24 cellular contexts compared by ENCODE assay signal in genomic region chr6:141267420-141267819, GRCh38.
DNase-seq lines count a peak whose midpoint lies in the region; ATAC-seq and TF ChIP-seq lines count a peak whose summit lies in the region.
"Had no signal": no experiment of that assay in that cellular context is flagged by ENCODE, and none has a peak within 500 bp of the region (broad histone marks: within the 10 kb centered on the region; RNA-seq: fewer than 3 reads in every experiment).

No MANE protein-coding gene starts in this region.

- no peaks in the 10 kb centered on the region for H3K9me3 Mint-ChIP-seq in CD8-positive, alpha-beta T cell

- peaks cover 11% of the 10 kb centered on the region; the same call in 1 of the 2 replicates for H3F3A ChIP-seq in GM23248 (ENCODE audit: insufficient read depth)

- no peak overlapping the region for H3K4me2 ChIP-seq in GM23248 (ENCODE audit: unreplicated experiment)
- H3K4me2 ChIP-seq in KMS-11, result 0 out of 2 replicates have a peak overlapping the region, but pooled peaks have one; percentile 91
- H3K4me2 ChIP-seq in osteoblast (ENCODE audit: insufficient read depth, low read length), result no peak overlapping the region
- H3K4me2 ChIP-seq: BLaER1 had no signal

- H3K79me2 ChIP-seq in GM23248 (ENCODE audit: insufficient read depth), result no peaks in the 10 kb centered on the region
- H3K79me2 ChIP-seq in KMS-11 (ENCODE audit: insufficient read depth, low read depth), result no peaks in the 10 kb centered on the region
- no peaks in the 10 kb centered on the region for H3K79me2 ChIP-seq in osteoblast (ENCODE audit: insufficient read depth, low read length)

- no peaks in the 10 kb centered on the region for H3K9me3 ChIP-seq in GM23248 (ENCODE audit: low read depth)
- H3K9me3 ChIP-seq in osteoblast (ENCODE audit: low read depth, low read length), result no peaks in the 10 kb centered on the region
- H3K9me3 ChIP-seq in CD8-positive, alpha-beta T cell (ENCODE audit: low read length), result no peaks in the 10 kb centered on the region
- H3K9me3 ChIP-seq: BLaER1, HAP-1 had no signal

- H3K9me2 ChIP-seq in GM23248 (ENCODE audit: insufficient read depth), result no peaks in the 10 kb centered on the region

- H3K4me1 Mint-ChIP-seq in CD8-positive, alpha-beta T cell (ENCODE audit: low read depth), result peaks cover 2% of the 10 kb centered on the region

- H3K27me3 ChIP-seq in GM23248 (replicated peaks; ENCODE audit: insufficient read depth) (no peaks in the 10 kb centered on the region), KMS-11 (ENCODE audit: insufficient read depth, low read depth) (no peaks in the 10 kb centered on the region), osteoblast (ENCODE audit: insufficient read depth, low read length) (no peaks in the 10 kb centered on the region)
- no peaks in the 10 kb centered on the region for H3K27me3 ChIP-seq in CD8-positive, alpha-beta T cell (ENCODE audit: insufficient read depth, low read length)
- H3K27me3 ChIP-seq: BLaER1 had no signal

- H3K27ac ChIP-seq in GM23248, result no peak overlapping the region
- no peak overlapping the region for H3K27ac ChIP-seq in KMS-11
- no peak overlapping the region for H3K27ac ChIP-seq in osteoblast (ENCODE audit: low read depth, low read length)
- H3K27ac ChIP-seq in CD8-positive, alpha-beta T cell (ENCODE audit: low read depth, low read length), result no peak overlapping the region
- H3K27ac ChIP-seq: BLaER1, HL-60 had no signal

- ATAC-seq in SK-N-SH treated with all-trans-retinoic acid at 6 μM for 48 hours, result peak; percentile 49
- ATAC-seq in CD8-positive, alpha-beta T cell, result no peak
- ATAC-seq: PC-3 had no signal

- no peaks in the 10 kb centered on the region for H3K36me3 Mint-ChIP-seq in CD8-positive, alpha-beta T cell
- H3K36me3 Mint-ChIP-seq: CD4-positive, alpha-beta memory T cell had no signal

- H3K36me3 ChIP-seq in GM23248 (ENCODE audit: low read depth), result no peaks in the 10 kb centered on the region
- H3K36me3 ChIP-seq in KMS-11 (ENCODE audit: insufficient read depth), result no peaks in the 10 kb centered on the region
- no peaks in the 10 kb centered on the region for H3K36me3 ChIP-seq in osteoblast (ENCODE audit: insufficient read depth, low read length)
- no peaks in the 10 kb centered on the region for H3K36me3 ChIP-seq in CD8-positive, alpha-beta T cell (ENCODE audit: insufficient read depth, low read length)
- H3K36me3 ChIP-seq: BLaER1, HAP-1 had no signal

- WGBS in GM23248 (ENCODE audit: low coverage in 1 of 2, low lambda C conversion rate in 2 of 2, missing lambda C conversion rate in 2 of 2), 2 experiments, result 83 to 85% methylated on average over 6 of the region's 6 CpGs

- no peak overlapping the region for H3K9ac ChIP-seq in GM23248
- H3K9ac ChIP-seq in KMS-11, result no peak overlapping the region
- H3K9ac ChIP-seq: BLaER1 had no signal

- POLR2A ChIA-PET in CD8-positive, alpha-beta T cell (lab: Charles Lee), result no interaction called here

- peak overlapping the region; percentile 83 for H2AFZ ChIP-seq in GM23248
- no peak overlapping the region for H2AFZ ChIP-seq in KMS-11 (ENCODE audit: low read depth)
- H2AFZ ChIP-seq in osteoblast (ENCODE audit: low read length), result peak overlapping the region; percentile 25

- no peak overlapping the region for H3K27ac Mint-ChIP-seq in CD8-positive, alpha-beta T cell
- H3K27ac Mint-ChIP-seq: CD4-positive, alpha-beta memory T cell had no signal

- H3K27me3 Mint-ChIP-seq in CD8-positive, alpha-beta T cell (ENCODE audit: low read depth), result no peaks in the 10 kb centered on the region
- H3K27me3 Mint-ChIP-seq: CD4-positive, alpha-beta memory T cell had no signal

- CTCF ChIA-PET in CD8-positive, alpha-beta T cell (lab: Charles Lee), result no interaction called here

- no peak for DNase-seq in GM23248
- no peak for DNase-seq in osteoblast (ENCODE audit: insufficient read length, low spot score, missing footprints)
- no peak for DNase-seq in NCI-H1436 treated with DMSO at 0.1 percent for 48 hours (lab: John Stamatoyannopoulos, UW)
- no peak for DNase-seq in NCI-H82 (lab: John Stamatoyannopoulos, UW)
- DNase-seq in CD8-positive, alpha-beta T cell, result no peak
- DNase-seq in NCI-H187 (lab: John Stamatoyannopoulos, UW), result no peak
- DNase-seq: ACHN; CD4-positive, alpha-beta memory T cell; DMS153; KBM-7; NCI-H1092; NCI-H146; NCI-H2081; NCI-H2171; NCI-H345; NCI-H524; PC-3; RPMI8226; SIG-M5 had no signal

- intact Hi-C loops in CD8-positive, alpha-beta T cell (cut with DNase I, micrococcal nuclease), result no loop called here

- no peaks in the 10 kb centered on the region for H4K20me1 ChIP-seq in GM23248 (ENCODE audit: insufficient read depth)
- no peaks in the 10 kb centered on the region for H4K20me1 ChIP-seq in KMS-11 (ENCODE audit: insufficient read depth)
- H4K20me1 ChIP-seq in osteoblast (ENCODE audit: insufficient read depth, low read length), result no peaks in the 10 kb centered on the region
- H4K20me1 ChIP-seq: BLaER1 had no signal

- no peak overlapping the region for H3K4me3 Mint-ChIP-seq in CD8-positive, alpha-beta T cell
- H3K4me3 Mint-ChIP-seq: CD4-positive, alpha-beta memory T cell had no signal

- H3K4me1 ChIP-seq in GM23248 (ENCODE audit: insufficient read depth) (peaks cover 16% of the 10 kb centered on the region), KMS-11 (ENCODE audit: low read depth, poor library complexity, severe bottlenecking) (peaks cover 24% of the 10 kb centered on the region), osteoblast (ENCODE audit: insufficient read depth, low read length) (no peaks in the 10 kb centered on the region)
- H3K4me1 ChIP-seq in CD8-positive, alpha-beta T cell (ENCODE audit: insufficient read depth, low read length), result no peaks in the 10 kb centered on the region
- H3K4me1 ChIP-seq: BLaER1 had no signal

- TF ChIP-seq CTCF in KMS-11 (conservative IDR thresholded peaks at IDR 0.05; ENCODE audit: low read depth, low read length) (no peak), osteoblast (IDR thresholded peaks at IDR 0.05; ENCODE audit: extremely low read depth, low read depth, low read length) (no peak)
- no peak for TF ChIP-seq CTCF in CD8-positive, alpha-beta T cell (IDR thresholded peaks at IDR 0.05)

- in situ Hi-C loops in GM23248 (cut with MboI), result no loop called here

- H3K4me3 ChIP-seq in GM23248, result no peak overlapping the region
- no peak overlapping the region for H3K4me3 ChIP-seq in KMS-11 (IDR thresholded peaks at IDR 0.05; ENCODE audit: insufficient read depth, low read depth, low read length)
- H3K4me3 ChIP-seq in osteoblast (ENCODE audit: insufficient read depth, low read length), result no peak overlapping the region
- no peak overlapping the region for H3K4me3 ChIP-seq in CD8-positive, alpha-beta T cell (ENCODE audit: low read depth, low read length)
- H3K4me3 ChIP-seq: BLaER1, HAP-1 had no signal

TF ChIP-seq in SK-N-SH treated with all-trans-retinoic acid at 6 μM for 48 hours, 23 proteins besides CTCF, POLR2A, EP300 and RAD21 (continues in another document):
- TF ChIP-seq CSRNP3 (CRISPR knock-in tag; IDR thresholded peaks at IDR 0.05) (no peak), TSHZ2 (CRISPR knock-in tag; IDR thresholded peaks at IDR 0.05) (no peak), ARNTL (CRISPR knock-in tag; IDR thresholded peaks at IDR 0.05; ENCODE audit: borderline replicate concordance, low read depth) (no peak), OSR1 (CRISPR knock-in tag; IDR thresholded peaks at IDR 0.05) (no peak), PPARA (CRISPR knock-in tag; IDR thresholded peaks at IDR 0.05; ENCODE audit: borderline replicate concordance) (no peak), RARB (CRISPR knock-in tag; IDR thresholded peaks at IDR 0.05) (no peak), TOX (CRISPR knock-in tag; IDR thresholded peaks at IDR 0.05; ENCODE audit: borderline replicate concordance) (no peak), ZFP30 (CRISPR knock-in tag; IDR thresholded peaks at IDR 0.05) (no peak)
